17 cellular contexts compared by ENCODE assay signal in genomic region chr2:128404709-128405466, GRCh38.
"Had no signal": no experiment of that assay in that cellular context is flagged by ENCODE, and none has a peak within 500 bp of the region (broad histone marks: within the 10 kb centered on the region; RNA-seq: fewer than 3 reads in every experiment).

No MANE protein-coding gene starts in this region.

- DNase-seq: activated CD4-positive, alpha-beta memory T cell treated with anti-CD3 and anti-CD28 coated beads, Interleukin-2, amount 10 ng/mL, durations not matched to agents 7 days and 5 days; activated CD4-positive, alpha-beta T cell treated with anti-CD3 and anti-CD28 coated beads for 36 hours; activated CD8-positive, alpha-beta memory T cell treated with anti-CD3 and anti-CD28 coated beads, Interleukin-2, amount 50 U/mL, for 4 hours; activated naive CD4-positive, alpha-beta T cell treated with anti-CD3 and anti-CD28 coated beads, Interleukin-2, amount 50 U/mL, for 16 hours; dermis blood vessel endothelial cell; hypothalamus; stimulated activated CD4-positive, alpha-beta T cell treated with anti-CD3 and anti-CD28 coated beads, Interleukin-4, amount 100 ng/mL, for 24 hours; SW 1271; T-helper 9 cell had no signal

- H3K4me3 ChIP-seq: adrenal gland, lung, mucosa of descending colon, psoas muscle had no signal

- H3K27ac ChIP-seq: adrenal gland, psoas muscle, VCaP had no signal

- H3K36me3 Mint-ChIP-seq: naive thymus-derived CD8-positive, alpha-beta T cell had no signal

- H3K36me3 ChIP-seq: adrenal gland had no signal

- H3K9me3 Mint-ChIP-seq: activated CD4-positive, alpha-beta memory T cell treated with anti-CD3 and anti-CD28 coated beads, Interleukin-2, amount 10 ng/mL, durations not matched to agents 7 days and 5 days; central memory CD8-positive, alpha-beta T cell; naive thymus-derived CD8-positive, alpha-beta T cell; stimulated activated naive CD8-positive, alpha-beta T cell treated with anti-CD3 and anti-CD28 coated beads, Interleukin-15, Interleukin-2, amounts not matched to agents 100 ng/mL and 50 ng/mL, for 24 hours had no signal

- H3K27me3 ChIP-seq: adrenal gland had no signal

- H3K4me3 Mint-ChIP-seq: activated CD4-positive, alpha-beta memory T cell treated with anti-CD3 and anti-CD28 coated beads, Interleukin-2, amount 10 ng/mL, durations not matched to agents 7 days and 5 days; activated CD4-positive, alpha-beta T cell treated with anti-CD3 and anti-CD28 coated beads for 36 hours; central memory CD8-positive, alpha-beta T cell; naive thymus-derived CD8-positive, alpha-beta T cell; stimulated activated naive CD8-positive, alpha-beta T cell treated with anti-CD3 and anti-CD28 coated beads, Interleukin-15, Interleukin-2, amounts not matched to agents 100 ng/mL and 50 ng/mL, for 24 hours had no signal

- H3K27ac Mint-ChIP-seq: activated CD4-positive, alpha-beta memory T cell treated with anti-CD3 and anti-CD28 coated beads, Interleukin-2, amount 10 ng/mL, durations not matched to agents 7 days and 5 days; activated CD4-positive, alpha-beta T cell treated with anti-CD3 and anti-CD28 coated beads for 36 hours; naive thymus-derived CD8-positive, alpha-beta T cell; stimulated activated naive CD8-positive, alpha-beta T cell treated with anti-CD3 and anti-CD28 coated beads, Interleukin-15, Interleukin-2, amounts not matched to agents 100 ng/mL and 50 ng/mL, for 24 hours had no signal

- H3K4me1 ChIP-seq: adrenal gland, psoas muscle had no signal

- H3K4me1 Mint-ChIP-seq: activated CD4-positive, alpha-beta memory T cell treated with anti-CD3 and anti-CD28 coated beads, Interleukin-2, amount 10 ng/mL, durations not matched to agents 7 days and 5 days; activated CD4-positive, alpha-beta T cell treated with anti-CD3 and anti-CD28 coated beads for 36 hours had no signal

- H3K9me3 ChIP-seq: adrenal gland, mucosa of descending colon, psoas muscle had no signal
